ENCODE assay signal across 22 cellular contexts in the genomic region with DNA sequence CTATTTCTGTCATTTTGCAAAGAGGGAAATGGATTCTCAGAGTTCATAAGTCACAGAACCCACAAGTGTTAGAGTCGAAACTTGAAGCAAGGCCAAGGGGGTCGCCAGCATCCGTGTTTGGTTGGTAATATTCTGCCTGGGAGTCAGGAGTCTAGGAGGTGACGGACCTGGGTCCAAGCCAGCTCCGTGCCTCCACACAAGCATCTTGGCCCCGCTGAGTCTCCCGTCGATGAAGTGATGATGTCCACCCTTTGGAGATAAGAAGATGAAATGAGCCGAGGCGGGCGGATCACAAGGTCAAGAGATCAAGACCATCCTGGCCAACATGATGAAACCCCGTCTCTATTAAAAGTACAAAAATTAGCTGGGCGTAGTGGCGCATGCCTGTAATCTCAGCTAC.
"Had no signal": no experiment of that assay in that cellular context is flagged by ENCODE, and none has a peak within 500 bp of the region (broad histone marks: within the 10 kb centered on the region; RNA-seq: fewer than 3 reads in every experiment).

No MANE protein-coding gene starts in this region.

- DNase-seq: KBM-7, MV-4-11, NCI-H1048, NCI-H1105 treated with DMSO at 0.1 percent for 48 hours, NCI-H1417 treated with DMSO at 0.1 percent for 48 hours, NCI-H187, NCI-H2029, NCI-H2081 treated with DMSO at 0.1 percent for 48 hours, NCI-H2171, NCI-H226, NCI-H446, NCI-H510A, NCI-H524 treated with DMSO at 0.1 percent for 48 hours, NCI-H69, NCI-H774, PC-3, SIG-M5 had no signal

- H3K36me3 ChIP-seq: SJSA1 had no signal

- H3K27ac ChIP-seq: RWPE1, SJSA1, SK-N-MC had no signal

- H3K4me3 ChIP-seq: SJSA1, SK-N-MC had no signal

- H3K4me1 ChIP-seq: SJSA1 had no signal

- ATAC-seq: Panc1, PC-3, Right ventricle myocardium inferior had no signal
